In the genomic region with DNA sequence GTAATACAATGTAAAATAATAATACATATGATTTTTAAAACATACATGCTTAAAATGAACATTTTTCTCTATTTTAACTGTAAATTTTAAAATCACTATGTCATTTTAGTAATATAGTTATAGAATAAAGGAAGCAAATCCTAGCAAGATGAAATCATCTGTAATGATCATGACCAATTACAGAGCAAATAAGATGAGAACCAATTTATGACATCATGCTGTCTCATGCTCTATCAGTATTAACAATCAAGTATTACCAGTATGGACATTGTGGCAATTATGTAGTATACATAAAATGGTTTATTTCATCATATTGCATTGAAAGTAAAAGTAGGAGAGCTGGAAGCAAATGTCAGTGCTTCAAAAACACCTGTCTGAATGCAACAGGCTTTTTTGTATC, we compare ENCODE assay signal across 22 cellular contexts.
"Had no signal": no experiment of that assay in that cellular context is flagged by ENCODE, and none has a peak within 500 bp of the region (broad histone marks: within the 10 kb centered on the region; RNA-seq: fewer than 3 reads in every experiment).

No MANE protein-coding gene starts in this region.

- FAIRE-seq: endothelial cell of umbilical vein, keratinocyte had no signal

- ATAC-seq: effector memory CD8-positive, alpha-beta T cell; foreskin keratinocyte; gastrocnemius medialis; heart right ventricle; left cardiac atrium; left lung; left ventricle myocardium superior; lower lobe of right lung; mucosa of descending colon had no signal

- H3K4me3 ChIP-seq: coronary artery, esophagus muscularis mucosa, gastrocnemius medialis, heart right ventricle, left lung, lower lobe of right lung, mucosa of descending colon had no signal

- H3K36me3 ChIP-seq: esophagus muscularis mucosa, gastrocnemius medialis, heart right ventricle, left lung, lower lobe of right lung had no signal

- H3K9me3 ChIP-seq: gastrocnemius medialis, left lung, lower lobe of right lung, mucosa of descending colon had no signal

- DNase-seq: dermis blood vessel endothelial cell; effector CD8-positive, alpha-beta T cell; effector memory CD8-positive, alpha-beta T cell; endodermal cell; erythroblast; foreskin keratinocyte; gastrocnemius medialis; glutamatergic neuron; head of caudate nucleus; heart right ventricle; hippocampal formation; left cardiac atrium; left lung; left ventricle myocardium superior; lower lobe of right lung; mesenchymal stem cell; mucosa of descending colon had no signal

- H3K27me3 ChIP-seq: esophagus muscularis mucosa, foreskin keratinocyte, gastrocnemius medialis, heart right ventricle, left lung had no signal

- H3K4me1 ChIP-seq: esophagus muscularis mucosa, foreskin keratinocyte, gastrocnemius medialis, heart right ventricle, left lung, lower lobe of right lung had no signal

- H3K27ac ChIP-seq: coronary artery, epithelial cell of prostate, esophagus muscularis mucosa, foreskin keratinocyte, gastrocnemius medialis, heart right ventricle, left lung, lower lobe of right lung had no signal
